Comparison of ENCODE assay signal across 17 cellular contexts in genomic region chr12:3884671-3885070, GRCh38. TPM values are rescaled to one million over a fixed set of nuclear protein-coding genes. Genes with fewer than 3 reads are reported as not detected.
DNase-seq lines count a peak whose midpoint lies in the region; ATAC-seq, FAIRE-seq and TF ChIP-seq lines count a peak whose summit lies in the region.
"Had no signal": no experiment of that assay in that cellular context is flagged by ENCODE, and none has a peak within 500 bp of the region (broad histone marks: within the 10 kb centered on the region; RNA-seq: fewer than 3 reads in every experiment).

No MANE protein-coding gene starts in this region.

- H3K4me3 Mint-ChIP-seq in nephron (peak overlapping the region in 1 of 3 experiments; percentile 85), T-cell (no peak overlapping the region)
- H3K4me3 Mint-ChIP-seq: activated T-cell treated with anti-CD3 and anti-CD28 coated beads, Interleukin-2, amount 50 U/mL, for 24 hours; H9; IgD-negative memory B cell; type B pancreatic cell had no signal

- H3K4ac ChIP-seq in IMR-90 (ENCODE audit: low read depth, low read length), result no peak overlapping the region

- no peak overlapping the region for H2AK5ac ChIP-seq in IMR-90 (ENCODE audit: low read depth, low read length)

- H3K27ac ChIP-seq in IMR-90 (ENCODE audit: insufficient read depth, low read length), result no peak overlapping the region
- peak overlapping the region in 45 of 59 donors; percentile 2 to 85 (median 70) for H3K27ac ChIP-seq in dorsolateral prefrontal cortex
- H3K27ac ChIP-seq in thoracic aorta, result peak overlapping the region; percentile 84 to 87

- no peak overlapping the region for H2BK120ac ChIP-seq in IMR-90 (ENCODE audit: low read depth, low read length)

- FAIRE-seq in H54 (lab: Jason Lieb, UNC), result no peak

- H3K9me3 Mint-ChIP-seq in nephron, result no peaks in the 10 kb centered on the region
- H3K9me3 Mint-ChIP-seq in T-cell, result no peaks in the 10 kb centered on the region
- H3K9me3 Mint-ChIP-seq: activated CD4-positive, alpha-beta memory T cell treated with anti-CD3 and anti-CD28 coated beads for 36 hours; activated T-cell treated with anti-CD3 and anti-CD28 coated beads, Interleukin-2, amount 50 U/mL, for 24 hours; H9; IgD-negative memory B cell; naive thymus-derived CD8-positive, alpha-beta T cell; type B pancreatic cell had no signal

- no peak overlapping the region; the same call in 1 of the 2 replicates for H4K5ac ChIP-seq in IMR-90 (ENCODE audit: low read depth, low read length)

- no peak overlapping the region for H3K56ac ChIP-seq in IMR-90 (ENCODE audit: extremely low read depth, insufficient read depth, low read length)

- H3K4me3 ChIP-seq in IMR-90 (ENCODE audit: insufficient read depth, low read depth, low read length) (no peak overlapping the region), dorsolateral prefrontal cortex (peak overlapping the region in 20 of 59 donors; percentile 15 to 60 (median 48)), thoracic aorta (peak overlapping the region; percentile 70)

- H4K20me1 ChIP-seq in IMR-90 (ENCODE audit: insufficient read depth, low read length), result no peaks in the 10 kb centered on the region

- TF ChIP-seq RAD21 in IMR-90 (IDR thresholded peaks at IDR 0.05; ENCODE audit: low read length), result no peak

- TF ChIP-seq CTCF in IMR-90 (conservative IDR thresholded peaks at IDR 0.05; ENCODE audit: low read depth, low read length), result no peak
- no peak for TF ChIP-seq CTCF in dorsolateral prefrontal cortex (IDR thresholded peaks at IDR 0.05 in 54 of 56, conservative IDR thresholded peaks at IDR 0.05 in 2 of 56; ENCODE audit: low read depth in 1 of 56, partially characterized antibody in 56 of 56)
- TF ChIP-seq CTCF in nephron (IDR thresholded peaks at IDR 0.05; ENCODE audit: unreplicated experiment in 3 of 3), result no peak
- no peak for TF ChIP-seq CTCF in thoracic aorta (IDR thresholded peaks at IDR 0.05)
- TF ChIP-seq CTCF in GM13977 (IDR thresholded peaks at IDR 0.05; ENCODE audit: extremely low read depth, insufficient read depth, missing control alignments), result no peak

- CTCF ChIA-PET in IMR-90 (lab: Yijun Ruan, JAX) (interaction anchor here (0.6 to 3.6 kb wide), 12 partner anchors 9 to 445 kb away, joined by 3 to 32 read pairs (median 4); no protein-coding TSS in a partner anchor), T-cell (lab: Charles Lee) (interaction anchor here (0.5 to 6.2 kb wide), 16 partner anchors 9 to 393 kb away, joined by 3 to 136 read pairs (median 6); partner anchors contain the start of gene CCND2 (in 1 of the 2))

- intact Hi-C loops in IMR-90 (cut with micrococcal nuclease), result loop anchor here (1.0 to 10.0 kb wide), 5 partner anchors 110 to 640 kb away; no protein-coding TSS in a partner anchor
- intact Hi-C loops in dorsolateral prefrontal cortex (cut with DNase I), result loop anchor here (2.0 to 5.0 kb wide), 2 partner anchors 153 to 392 kb away; no protein-coding TSS in a partner anchor

- no peak for TF ChIP-seq POLR2A in IMR-90 (IDR thresholded peaks at IDR 0.05; ENCODE audit: low read depth, low read length)
- TF ChIP-seq POLR2A in H54 (IDR thresholded peaks at IDR 0.05; ENCODE audit: low read depth, low read length), result no peak

- H3K9ac ChIP-seq in IMR-90 (ENCODE audit: low read depth, low read length), result no peak overlapping the region

- peaks cover 16% of the 10 kb centered on the region for H3K4me1 Mint-ChIP-seq in nephron
- H3K4me1 Mint-ChIP-seq in T-cell, result peaks cover 11 to 20% (median 16%) of the 10 kb centered on the region in 3 donors

- no peak overlapping the region for H4K91ac ChIP-seq in IMR-90 (ENCODE audit: insufficient read depth, low read depth, low read length)

- H3K4me2 ChIP-seq in IMR-90 (ENCODE audit: low read depth, low read length), result 0 out of 2 replicates have a peak overlapping the region, but pooled peaks have one; percentile 66

- H3K18ac ChIP-seq in IMR-90 (ENCODE audit: low read depth, low read length), result no peak overlapping the region

- no peaks in the 10 kb centered on the region for H3K36me3 ChIP-seq in IMR-90 (ENCODE audit: control insufficient read depth, insufficient read depth, low read length)
- no peaks in the 10 kb centered on the region for H3K36me3 ChIP-seq in thoracic aorta

- H3K27me3 ChIP-seq in IMR-90 (ENCODE audit: control insufficient read depth, insufficient read depth, low read length) (peaks cover 18% of the 10 kb centered on the region), dorsolateral prefrontal cortex (peaks cover 0 to 53% (median 3%) of the 10 kb centered on the region in 45 donors), thoracic aorta (replicated peaks; ENCODE audit: insufficient read depth) (no peaks in the 10 kb centered on the region)

- no peak overlapping the region for H2BK5ac ChIP-seq in IMR-90 (ENCODE audit: low read depth, low read length, poor library complexity, severe bottlenecking)

- no TSS peak for BruUV-seq in IMR-90 (replicated peaks; lab: Mats Ljungman, UMichigan)

- H3K9me3 ChIP-seq in IMR-90 (ENCODE audit: control insufficient read depth, insufficient read depth, low read length) (no peaks in the 10 kb centered on the region), thoracic aorta (no peaks in the 10 kb centered on the region)

- in situ Hi-C loops in IMR-90 (cut with MboI; ENCODE audit: low sequenced_read_pairs) (loop anchor here (5.0 kb wide), 2 partner anchors 153 to 393 kb away; no protein-coding TSS in a partner anchor), GM13977 (cut with MboI; ENCODE audit: low pct_unique_long_range_greater_than_20kb, low sequenced_read_pairs, unreplicated experiment) (loop anchor here (25.0 kb wide), 1 partner anchor 653 kb away; the partner anchor contains the start of gene RAD51AP1)

- no peak overlapping the region for H2BK15ac ChIP-seq in IMR-90 (ENCODE audit: low read depth, low read length)

- no peak overlapping the region for H2AK9ac ChIP-seq in IMR-90 (replicated peaks; ENCODE audit: low read depth, low read length, poor library complexity)

- no peaks in the 10 kb centered on the region for H3K9me1 ChIP-seq in IMR-90 (ENCODE audit: insufficient read depth, low read length)

- DNase-seq in IMR-90 (no peak), dorsolateral prefrontal cortex (no peak), thoracic aorta (ENCODE audit: low spot score) (no peak), GM13977 (ENCODE audit: low spot score) (no peak), H54 (ENCODE audit: insufficient read length, low spot score) (no peak), T-cell (no peak)
- DNase-seq: activated CD4-positive, alpha-beta memory T cell treated with anti-CD3 and anti-CD28 coated beads for 36 hours; activated naive CD4-positive, alpha-beta T cell treated with anti-CD3 and anti-CD28 coated beads, Interleukin-2, amount 50 U/mL, for 16 hours; activated T-cell treated with anti-CD3 and anti-CD28 coated beads, Interleukin-2, amount 50 U/mL, for 24 hours; Calu3; H9; naive thymus-derived CD8-positive, alpha-beta T cell; NCI-H187 had no signal

- H3K4me1 ChIP-seq in IMR-90 (ENCODE audit: control insufficient read depth, insufficient read depth, low read length), result peaks cover 1% of the 10 kb centered on the region; the same call in 1 of the 2 replicates
- H3K4me1 ChIP-seq in thoracic aorta (ENCODE audit: control insufficient read depth in 1 of 2, low read depth in 2 of 2), result no peaks in the 10 kb centered on the region

- H4K8ac ChIP-seq in IMR-90 (ENCODE audit: low read depth in 2 of 2, low read length in 2 of 2), result no peak overlapping the region

- H3K27ac Mint-ChIP-seq in nephron (peak overlapping the region; percentile 15 to 93 (median 91)), T-cell (no peak overlapping the region)
- H3K27ac Mint-ChIP-seq: activated T-cell treated with anti-CD3 and anti-CD28 coated beads, Interleukin-2, amount 50 U/mL, for 24 hours; H9; IgD-negative memory B cell; progenitor cell of endocrine pancreas; type B pancreatic cell had no signal

- H3K27me3 Mint-ChIP-seq in nephron (ENCODE audit: low read depth) (no peaks in the 10 kb centered on the region), T-cell (peaks cover 4 to 5% of the 10 kb centered on the region in 2 donors)
- H3K27me3 Mint-ChIP-seq: activated T-cell treated with anti-CD3 and anti-CD28 coated beads, Interleukin-2, amount 50 U/mL, for 24 hours had no signal

- H2BK20ac ChIP-seq in IMR-90 (ENCODE audit: low read depth, low read length), result no peak overlapping the region

- dilution Hi-C loops in IMR-90 (cut with HindIII; ENCODE audit: low sequenced_read_pairs, unreplicated experiment), result no loop called here

- no peaks in the 10 kb centered on the region for H3K36me3 Mint-ChIP-seq in nephron (ENCODE audit: low read depth)
- H3K36me3 Mint-ChIP-seq in T-cell, result no peaks in the 10 kb centered on the region
- H3K36me3 Mint-ChIP-seq: activated CD4-positive, alpha-beta memory T cell treated with anti-CD3 and anti-CD28 coated beads for 36 hours; IgD-negative memory B cell; naive thymus-derived CD8-positive, alpha-beta T cell; type B pancreatic cell had no signal

- WGBS in IMR-90 (ENCODE audit: extremely low coverage in 2 of 2, insufficient read length in 1 of 2), 2 experiments, result 67% methylated on average over 1 of the region's 6 CpGs; no CpG with 5 or more reads in 1 of the 2 experiments

- no peaks in the 10 kb centered on the region for H3K79me1 ChIP-seq in IMR-90 (ENCODE audit: low read depth in 1 of 2, low read length in 2 of 2)

- no peak overlapping the region for H3K14ac ChIP-seq in IMR-90 (replicated peaks; ENCODE audit: low read depth, low read length)

- H3K23ac ChIP-seq in IMR-90 (ENCODE audit: low read depth, low read length), result no peak overlapping the region

- no peak overlapping the region for H2AFZ ChIP-seq in IMR-90 (replicated peaks; ENCODE audit: low read length, poor library complexity)

- ATAC-seq in IMR-90 (ENCODE audit: low read depth) (no peak), thoracic aorta (ENCODE audit: insufficient number of reproducible peaks, low FRiP score, low read depth) (no peak), T-cell (replicated peaks in 1 of 4) (no peak)

- POLR2A ChIA-PET in IMR-90 (lab: Charles Lee; ENCODE audit: unreplicated experiment), result interaction anchor here (0.9 kb wide), 1 partner anchor 11 kb away, joined by 4 read pairs; the partner anchor contains the start of gene PARP11
- POLR2A ChIA-PET in T-cell (lab: Charles Lee), result interaction anchor here (1.2 to 2.5 kb wide), 2 partner anchors 78 to 392 kb away, joined by 3 to 8 read pairs; no protein-coding TSS in a partner anchor

TF ChIP-seq in IMR-90, 13 proteins besides CTCF, POLR2A, EP300 and RAD21 (continues in another document):
- TF ChIP-seq NFE2L2 (IDR thresholded peaks at IDR 0.05; ENCODE audit: low read depth, low read length) (no peak), MXI1 (IDR thresholded peaks at IDR 0.05; ENCODE audit: borderline replicate concordance, low read depth, low read length) (no peak), FOS (IDR thresholded peaks at IDR 0.05; ENCODE audit: low read depth, low read length) (no peak), RFX5 (IDR thresholded peaks at IDR 0.05; ENCODE audit: low read depth, low read length) (no peak), SMC3 (IDR thresholded peaks at IDR 0.05; ENCODE audit: low read depth, low read length) (no peak)

RNA-seq across cellular contexts. Expression of gene PARP11, which starts 11.5 kb away (rescaled TPM):
- total RNA-seq in IMR-90 (2012; rRNA removed) (1.7 and 1.8 TPM in 2 replicates), dorsolateral prefrontal cortex (10 to 100 TPM in 119 of 120 experiments, 1 to 10 TPM in 1; 8.8 to 22.3 (median 16.0) TPM), thoracic aorta (10 to 100 TPM in 1 of 2 donors, 1 to 10 TPM in 1; 2.8 to 11.4 TPM), T-cell (10 to 100 TPM; 24.9 to 30.2 (median 26.3) TPM)
- polyA plus RNA-seq in IMR-90 (2012; rRNA removed), result 1.8 and 3.0 TPM in 2 replicates
- 0.77 and 1.0 TPM in 2 replicates for polyA plus RNA-seq in IMR-90 (2012; cell fraction: cytosol; rRNA removed)
- polyA plus RNA-seq in IMR-90 (2012; cell fraction: nucleus; rRNA removed; ENCODE audit: low replicate concordance), result 0.66 and 3.4 TPM in 2 replicates

Comparison
In these comparisons a context has a peak if more than half of its experiments do, and no peak if none do; other contexts are left out.
1. H3K27ac Mint-ChIP-seq: peak in nephron (3 of 3); none in T-cell (0 of 2).